In the genomic region with DNA sequence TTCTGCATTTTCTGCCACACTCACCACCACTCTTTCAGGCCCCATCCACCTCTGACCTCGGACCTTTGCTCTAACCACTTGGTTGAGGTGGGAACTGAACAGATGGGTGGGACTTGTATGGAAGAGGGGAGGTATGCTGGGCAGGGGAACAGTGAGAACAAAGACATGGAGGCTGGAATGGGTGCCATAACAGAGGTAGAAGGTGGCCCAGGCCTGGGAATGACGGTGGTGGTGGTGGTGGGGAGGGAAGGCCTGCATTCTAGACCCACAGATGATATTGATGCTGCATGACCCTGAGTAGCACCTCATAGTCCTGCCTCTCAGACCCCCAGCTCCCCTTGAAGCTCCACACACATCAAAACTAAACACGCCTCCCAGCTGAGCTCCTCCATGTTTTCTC, we compare ENCODE assay signal across 18 cellular contexts. TPM values are rescaled to one million over a fixed set of nuclear protein-coding genes. Genes with fewer than 3 reads are reported as not detected.
"Had no signal": no experiment of that assay in that cellular context is flagged by ENCODE, and none has a peak within 500 bp of the region (broad histone marks: within the 10 kb centered on the region; RNA-seq: fewer than 3 reads in every experiment).

No MANE protein-coding gene starts in this region.

- H3K4me2 ChIP-seq: SK-N-SH had no signal

- DNase-seq: activated CD4-positive, alpha-beta T cell treated with anti-CD3 and anti-CD28 coated beads for 48 hours; activated CD8-positive, alpha-beta memory T cell treated with anti-CD3 and anti-CD28 coated beads, Interleukin-2, amount 50 U/mL, for 48 hours; activated CD8-positive, alpha-beta T cell treated with anti-CD3 and anti-CD28 coated beads, Interleukin-2, amount 10 ng/mL, durations not matched to agents 7 days and 5 days; activated naive CD4-positive, alpha-beta T cell treated with anti-CD3 and anti-CD28 coated beads, Interleukin-2, amount 50 U/mL, for 16 hours; adrenal gland; central memory CD4-positive, alpha-beta T cell; erythroblast; hippocampal formation; mucosa of descending colon; naive thymus-derived CD8-positive, alpha-beta T cell; SK-N-SH; T-helper 1 cell; transverse colon had no signal

- H3K27me3 ChIP-seq: adrenal gland, ovary, transverse colon had no signal

- H3K4me3 ChIP-seq: adrenal gland, coronary artery, lung, mucosa of descending colon, ovary, skin epidermis, transverse colon had no signal

- H3K9me3 ChIP-seq: adrenal gland, mucosa of descending colon, ovary, SK-N-SH, transverse colon had no signal

- H3K4me1 ChIP-seq: adrenal gland had no signal

- H3K27ac Mint-ChIP-seq: activated CD8-positive, alpha-beta T cell treated with anti-CD3 and anti-CD28 coated beads, Interleukin-2, amount 10 ng/mL, durations not matched to agents 7 days and 5 days; activated T-helper 1 cell treated with anti-CD3 and anti-CD28 coated beads, Interleukin-12 subunit alpha, Interleukin-12 subunit beta, Interleukin-2, Interleukin-4 antibody, amounts not matched to agents 30 ng/mL and 10 ng/mL and 1 ng/mL, durations not matched to agents 14 hours and 24 hours and 36 hours had no signal

- H3K27ac ChIP-seq: coronary artery had no signal

- H3K9me3 Mint-ChIP-seq: activated T-helper 1 cell treated with anti-CD3 and anti-CD28 coated beads, Interleukin-12 subunit alpha, Interleukin-12 subunit beta, Interleukin-2, Interleukin-4 antibody, amounts not matched to agents 30 ng/mL and 10 ng/mL and 1 ng/mL, durations not matched to agents 14 hours and 24 hours and 36 hours; naive thymus-derived CD8-positive, alpha-beta T cell had no signal

- H3K36me3 ChIP-seq: adrenal gland, ovary, transverse colon had no signal

- ATAC-seq: activated CD8-positive, alpha-beta T cell treated with anti-CD3 and anti-CD28 coated beads, Interleukin-2, amount 10 ng/mL, durations not matched to agents 7 days and 5 days; mucosa of descending colon; naive thymus-derived CD8-positive, alpha-beta T cell had no signal

- H3K9ac ChIP-seq: SK-N-SH had no signal

- H3K36me3 Mint-ChIP-seq: naive thymus-derived CD8-positive, alpha-beta T cell had no signal

- H3K4me3 Mint-ChIP-seq: activated CD8-positive, alpha-beta T cell treated with anti-CD3 and anti-CD28 coated beads, Interleukin-2, amount 10 ng/mL, durations not matched to agents 7 days and 5 days; activated T-helper 1 cell treated with anti-CD3 and anti-CD28 coated beads, Interleukin-12 subunit alpha, Interleukin-12 subunit beta, Interleukin-2, Interleukin-4 antibody, amounts not matched to agents 30 ng/mL and 10 ng/mL and 1 ng/mL, durations not matched to agents 14 hours and 24 hours and 36 hours; naive thymus-derived CD8-positive, alpha-beta T cell had no signal

RNA-seq across cellular contexts. Expression of gene CSF3R, which starts 5.2 kb away (rescaled TPM):
- polyA plus RNA-seq: SK-N-SH had no signal
